In genomic region chr16:31201511-31202401, GRCh38 we compare ENCODE assay signal across 9 cellular contexts. TPM values are rescaled to one million over a fixed set of nuclear protein-coding genes. Genes with fewer than 3 reads are reported as not detected.
DNase-seq lines count a peak whose midpoint lies in the region; ATAC-seq lines count a peak whose summit lies in the region.
"Had no signal": no experiment of that assay in that cellular context is flagged by ENCODE, and none has a peak within 500 bp of the region (broad histone marks: within the 10 kb centered on the region; RNA-seq: fewer than 3 reads in every experiment).

No MANE protein-coding gene starts in this region.

- ATAC-seq in GM21717 (IDR thresholded peaks at IDR 0.05; ENCODE audit: unreplicated experiment) (peak; percentile 46), left ventricle myocardium superior (peak; percentile 69), GM18517 (IDR thresholded peaks at IDR 0.05; ENCODE audit: unreplicated experiment) (no peak)

- intact Hi-C loops in left ventricle myocardium superior (cut with micrococcal nuclease): no loop called here

- DNase-seq in ELF-1 (ENCODE audit: low read depth, low spot score) (peak; percentile 75), NCI-H1105 treated with DMSO at 0.1 percent for 48 hours (lab: John Stamatoyannopoulos, UW) (peak; percentile 22), left ventricle myocardium superior (peak; percentile 52), putamen (ENCODE audit: low spot score) (peak; percentile 12), HuH-7 (ENCODE audit: low spot score) (no peak)
- DNase-seq in activated naive CD4-positive, alpha-beta T cell treated with anti-CD3 and anti-CD28 coated beads, Interleukin-2, amount 50 U/mL, for 16 hours: peak; percentile 36

RNA-seq across cellular contexts. Expression of gene PYCARD, which starts 0.8 kb away (rescaled TPM):
- total RNA-seq in left ventricle myocardium superior: 7.4 TPM

RNA-seq across cellular contexts. Expression of gene TRIM72, which starts 12.2 kb away (rescaled TPM):
- 0.40 TPM for total RNA-seq in left ventricle myocardium superior
- total RNA-seq: T-helper 2 cell treated with Interferon-gamma antibody and Interleukin-4, amounts not matched to agents 100 ng/mL and 5 ng/mL, for 36 hours had no signal

RNA-seq across cellular contexts. Expression of gene PYDC1, which starts 15.2 kb away (rescaled TPM):
- total RNA-seq in left ventricle myocardium superior: not detected
- total RNA-seq: T-helper 2 cell treated with Interferon-gamma antibody and Interleukin-4, amounts not matched to agents 100 ng/mL and 5 ng/mL, for 36 hours had no signal

RNA-seq across cellular contexts. Expression of gene FUS, which starts 21.8 kb away (rescaled TPM):
- total RNA-seq in left ventricle myocardium superior: 84.8 TPM

RNA-seq across cellular contexts. Expression of gene PRSS36, which starts 51.9 kb away (rescaled TPM):
- 2.7 TPM for total RNA-seq in left ventricle myocardium superior
